ENCODE assay signal across 1 cellular context in the genomic region with DNA sequence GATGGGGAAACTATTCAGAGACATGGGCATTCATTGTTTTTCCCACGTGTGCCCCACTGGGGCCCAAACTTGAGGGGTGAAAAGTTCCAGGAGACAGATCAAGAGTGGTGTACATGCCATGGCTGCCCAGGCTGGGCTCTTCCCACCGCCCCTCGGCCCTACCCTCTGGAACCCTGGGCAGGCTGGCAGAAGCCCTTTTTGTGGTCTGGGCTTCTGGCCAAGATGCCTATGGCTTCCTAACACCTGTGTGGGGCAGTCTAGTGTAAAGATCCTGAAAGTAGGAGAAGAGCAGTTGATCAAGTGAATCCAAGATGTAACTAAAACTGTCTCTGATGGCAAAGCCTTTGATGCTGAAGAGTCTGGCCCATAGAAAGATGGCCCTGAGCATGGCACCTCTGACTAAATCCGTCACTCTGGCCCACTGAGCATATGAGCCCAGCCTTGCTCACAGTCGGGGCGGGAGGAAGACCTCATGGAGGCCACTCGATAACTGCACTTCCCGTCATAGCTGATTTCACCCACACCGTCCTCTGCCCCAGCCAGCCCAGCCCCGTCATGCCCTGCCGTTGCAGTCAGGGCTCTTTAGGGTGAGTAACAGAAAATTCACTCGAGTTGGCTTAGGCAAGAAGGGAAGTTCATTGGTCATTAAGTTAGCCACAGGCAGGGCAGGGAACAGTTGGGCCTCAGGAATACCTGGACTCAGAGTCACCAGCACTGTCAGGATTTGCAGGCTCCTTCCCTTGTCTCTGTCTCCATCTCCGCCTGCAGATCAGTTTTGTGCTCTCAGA.
TF ChIP-seq lines count a peak whose summit lies in the region.

No MANE protein-coding gene starts in this region.

TF ChIP-seq in HCT116, 20 proteins besides CTCF, POLR2A, EP300 and RAD21:
- TF ChIP-seq JUND (IDR thresholded peaks at IDR 0.05) (no peak), SP1 (IDR thresholded peaks at IDR 0.05; ENCODE audit: low read depth) (no peak), TCF7L2 (IDR thresholded peaks at IDR 0.05; ENCODE audit: borderline replicate concordance, extremely low read depth, insufficient read depth, insufficient read length) (no peak), CBX3 (IDR thresholded peaks at IDR 0.05; ENCODE audit: low read depth) (no peak)
